ENCODE assay signal across 12 cellular contexts in the genomic region with DNA sequence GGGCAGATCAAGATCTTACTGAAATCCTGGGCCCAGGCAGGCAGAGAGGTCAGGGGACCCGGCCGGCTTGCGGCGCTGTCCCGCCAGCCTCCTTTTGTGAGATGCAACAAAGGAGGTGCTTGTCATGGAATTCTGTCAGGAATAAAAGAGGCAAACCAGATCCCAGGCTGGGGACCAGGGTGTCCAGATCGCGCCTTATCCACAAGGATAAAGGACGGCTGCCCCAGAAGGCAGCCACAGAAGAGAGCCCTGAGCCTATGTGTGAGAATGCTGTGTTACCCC. TPM values are rescaled to one million over a fixed set of nuclear protein-coding genes. Genes with fewer than 3 reads are reported as not detected.
DNase-seq lines count a peak whose midpoint lies in the region; ATAC-seq and TF ChIP-seq lines count a peak whose summit lies in the region.
"Had no signal": no experiment of that assay in that cellular context is flagged by ENCODE, and none has a peak within 500 bp of the region (broad histone marks: within the 10 kb centered on the region; RNA-seq: fewer than 3 reads in every experiment).

No MANE protein-coding gene starts in this region.

- H2BK15ac ChIP-seq in mesenchymal stem cell (ENCODE audit: low read depth, poor library complexity, severe bottlenecking) = no peak overlapping the region

- H2BK5ac ChIP-seq in mesenchymal stem cell (ENCODE audit: low read depth, low read length, poor library complexity, severe bottlenecking) = no peak overlapping the region

- H3K18ac ChIP-seq in mesenchymal stem cell (ENCODE audit: low read depth in 1 of 2, low read length in 2 of 2) = peak overlapping the region; percentile 41 to 50

- peak overlapping the region; percentile 73 to 75 for H2BK12ac ChIP-seq in mesenchymal stem cell (ENCODE audit: low read length in 2 of 2)

- peak overlapping the region; percentile 74 for H4K8ac ChIP-seq in mesenchymal stem cell (ENCODE audit: low read length)

- H3K23ac ChIP-seq in mesenchymal stem cell (ENCODE audit: low read length in 2 of 2) = peak overlapping the region in 1 of 2 experiments; percentile 27

- in situ Hi-C loops in GM13977 (cut with MboI; ENCODE audit: low pct_unique_long_range_greater_than_20kb, low sequenced_read_pairs, unreplicated experiment) = no loop called here

- H3K4me1 ChIP-seq in adipocyte (ENCODE audit: control insufficient read depth, insufficient read depth, low read length) (peaks cover 28% of the 10 kb centered on the region), mesenchymal stem cell (ENCODE audit: control insufficient read depth, insufficient read depth, low read depth, low read length) (peaks cover 40% of the 10 kb centered on the region)

- H2AK5ac ChIP-seq in mesenchymal stem cell (ENCODE audit: low read length, severe bottlenecking) = peak overlapping the region; percentile 79

- no peak overlapping the region for H2AFZ ChIP-seq in mesenchymal stem cell (ENCODE audit: low read depth, low read length)

- CTCF ChIA-PET in AG04450 (lab: Charles Lee) = interaction anchor here (2.8 to 3.5 kb wide), 2 partner anchors 220 to 381 kb away, joined by 20 to 49 read pairs; no protein-coding TSS in a partner anchor

- H3K4me3 ChIP-seq in AG04450 (ENCODE audit: low read depth, low read length) (no peak overlapping the region), adipocyte (ENCODE audit: low read length) (no peak overlapping the region), mesenchymal stem cell (ENCODE audit: insufficient read depth in 1 of 2, low read depth in 1 of 2, low read length in 2 of 2) (no peak overlapping the region)
- H3K4me3 ChIP-seq: lung had no signal

- no peak overlapping the region for H3K14ac ChIP-seq in mesenchymal stem cell (ENCODE audit: low read length in 2 of 2)

- H3K9ac ChIP-seq in adipocyte (ENCODE audit: low read length) = peak overlapping the region; percentile 47
- H3K9ac ChIP-seq in mesenchymal stem cell (ENCODE audit: low read length) = peak overlapping the region; percentile 58

- no peak overlapping the region for H3K4ac ChIP-seq in mesenchymal stem cell (ENCODE audit: low read depth in 1 of 2, low read length in 2 of 2)

- peaks cover 12% of the 10 kb centered on the region for H3K79me1 ChIP-seq in mesenchymal stem cell (replicated peaks; ENCODE audit: low read length, poor library complexity, severe bottlenecking)

- no peak for TF ChIP-seq CTCF in AG04450 (IDR thresholded peaks at IDR 0.05; ENCODE audit: low read depth, low read length)
- no peak for TF ChIP-seq CTCF in GM13977 (IDR thresholded peaks at IDR 0.05; ENCODE audit: extremely low read depth, insufficient read depth, missing control alignments)

- ATAC-seq in HG03095 (IDR thresholded peaks at IDR 0.05; ENCODE audit: unreplicated experiment) (peak; percentile 4), GM18519 (IDR thresholded peaks at IDR 0.05; ENCODE audit: low FRiP score, unreplicated experiment) (no peak)
- ATAC-seq: CD8-positive, alpha-beta T cell had no signal

- H3K27me3 ChIP-seq in AG04450 (ENCODE audit: control insufficient read depth, insufficient read depth, low read length) (no peaks in the 10 kb centered on the region), adipocyte (replicated peaks; ENCODE audit: control insufficient read depth, insufficient read depth, low read length) (no peaks in the 10 kb centered on the region), mesenchymal stem cell (ENCODE audit: control insufficient read depth in 1 of 2, insufficient read depth in 1 of 2, low read length in 2 of 2) (no peaks in the 10 kb centered on the region)

- H3K4me2 ChIP-seq in mesenchymal stem cell (ENCODE audit: low read length, poor library complexity, severe bottlenecking) = no peak overlapping the region

- 92% methylated on average over 8 of the region's 8 CpGs for WGBS in mesenchymal stem cell

- peak overlapping the region; percentile 40 for H4K91ac ChIP-seq in mesenchymal stem cell (ENCODE audit: low read length)

- H3K9me3 ChIP-seq in AG04450 (ENCODE audit: control insufficient read depth, insufficient read depth, low read length) (no peaks in the 10 kb centered on the region; the same call in 1 of the 2 replicates), adipocyte (ENCODE audit: control insufficient read depth, low read length) (no peaks in the 10 kb centered on the region), mesenchymal stem cell (ENCODE audit: control insufficient read depth, low read length) (no peaks in the 10 kb centered on the region)

- POLR2A ChIA-PET in AG04450 (lab: Yijun Ruan, JAX) = no interaction called here

- DNase-seq in AG04450 (ENCODE audit: low read depth, low spot score) (no peak), adipocyte (ENCODE audit: low read depth) (no peak), mesenchymal stem cell (no peak), GM13977 (ENCODE audit: low spot score) (no peak)
- DNase-seq in effector CD8-positive, alpha-beta T cell (lab: John Stamatoyannopoulos, UW) = no peak
- DNase-seq in activated CD4-positive, alpha-beta T cell treated with anti-CD3 and anti-CD28 coated beads, Interleukin-2, amount 50 U/mL, for 48 hours = no peak
- DNase-seq: activated T-cell treated with anti-CD3 and anti-CD28 coated beads for 4 hours; CD8-positive, alpha-beta T cell; NCI-H1417 treated with DMSO at 0.1 percent for 48 hours had no signal

- H3K36me3 ChIP-seq in adipocyte (ENCODE audit: control insufficient read depth, insufficient read depth, low read length, severe bottlenecking) = peaks cover 37% of the 10 kb centered on the region
- peaks cover 42 to 47% of the 10 kb centered on the region in 2 experiments for H3K36me3 ChIP-seq in mesenchymal stem cell (ENCODE audit: control insufficient read depth in 1 of 2, insufficient read depth in 2 of 2, low read depth in 1 of 2, low read length in 2 of 2)

- H2BK120ac ChIP-seq in mesenchymal stem cell (ENCODE audit: low read depth, low read length) = peak overlapping the region; percentile 34

- H3K27ac ChIP-seq in AG04450 (ENCODE audit: low read depth, low read length) (peak overlapping the region; percentile 86), mesenchymal stem cell (ENCODE audit: low read length, poor library complexity, severe bottlenecking) (peak overlapping the region; percentile 24)

RNA-seq across cellular contexts. Expression of a gene that starts 42.6 kb away (rescaled TPM):
- not detected in 2 replicates for polyA plus RNA-seq in AG04450 (2011; rRNA removed)
- polyA minus RNA-seq in AG04450 (2011; rRNA and poly(A)+ RNA removed) = not detected in 2 replicates
- not detected for polyA plus RNA-seq in mesenchymal stem cell (2013, experiment 1 of 2)
- not detected for polyA plus RNA-seq in mesenchymal stem cell (2013, experiment 2 of 2)

RNA-seq across cellular contexts. Expression of a gene that starts 55.5 kb away (rescaled TPM):
- polyA plus RNA-seq in AG04450 (2011; rRNA removed) = 34.4 and 39.2 TPM in 2 replicates
- 51.9 and 70.9 TPM in 2 replicates for polyA minus RNA-seq in AG04450 (2011; rRNA and poly(A)+ RNA removed)
- polyA plus RNA-seq in mesenchymal stem cell (2013, experiment 1 of 2) = 31.9 TPM
- 31.5 TPM for polyA plus RNA-seq in mesenchymal stem cell (2013, experiment 2 of 2)
